7 cellular contexts compared by ENCODE assay signal in the genomic region with DNA sequence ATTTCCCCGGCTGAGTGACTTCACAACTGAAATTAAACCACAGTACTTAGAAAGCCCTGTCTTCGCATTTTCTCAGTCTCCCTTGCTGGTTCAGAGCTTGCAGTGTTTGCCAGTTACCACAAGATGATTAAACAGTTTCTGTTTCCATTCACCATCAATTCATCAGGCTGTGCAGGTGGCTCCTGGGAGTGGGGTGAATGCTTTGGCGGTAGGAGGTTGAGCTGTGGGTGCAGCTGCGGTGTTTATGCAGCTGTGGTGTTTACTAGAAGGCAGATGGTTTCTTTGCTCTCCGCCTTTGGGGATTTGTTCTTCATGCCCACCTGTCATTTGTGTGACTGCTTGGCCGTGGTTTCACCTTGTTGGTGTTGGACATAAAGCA. TPM values are rescaled to one million over a fixed set of nuclear protein-coding genes. Genes with fewer than 3 reads are reported as not detected.
DNase-seq lines count a peak whose midpoint lies in the region; ATAC-seq and TF ChIP-seq lines count a peak whose summit lies in the region.

No MANE protein-coding gene starts in this region.

- no peaks in the 10 kb centered on the region for H3K4me1 ChIP-seq in ascending aorta

- no peaks in the 10 kb centered on the region for H3K9me3 ChIP-seq in ascending aorta

- DNase-seq in GM19240 (ENCODE audit: insufficient read length, low spot score) (peak; percentile 73), NCI-H345 treated with DMSO at 0.1 percent for 48 hours (lab: John Stamatoyannopoulos, UW; ENCODE audit: unreplicated experiment) (peak; percentile 89), medulla oblongata (ENCODE audit: extremely low spot score) (no peak), ascending aorta (ENCODE audit: low spot score in 2 of 2) (no peak)
- peak; percentile 39 for DNase-seq in activated effector memory CD4-positive, alpha-beta T cell treated with Interleukin-2 at 50 U/mL for 16 hours
- DNase-seq in stimulated activated CD4-positive, alpha-beta T cell treated with anti-CD3 and anti-CD28 coated beads, Interleukin-4, amount 100 ng/mL, for 1 hour, result peak; percentile 56

- no peak overlapping the region for H3K4me3 ChIP-seq in ascending aorta

- H3K36me3 ChIP-seq in ascending aorta, result no peaks in the 10 kb centered on the region

- intact Hi-C loops in ascending aorta (cut with DNase I), result no loop called here

- H3K27ac ChIP-seq in ascending aorta, result no peak overlapping the region

- no peaks in the 10 kb centered on the region for H3K27me3 ChIP-seq in ascending aorta

- peak; percentile 92 for ATAC-seq in HG03064 (IDR thresholded peaks at IDR 0.05; ENCODE audit: low read depth, unreplicated experiment)

- TF ChIP-seq CTCF in ascending aorta (IDR thresholded peaks at IDR 0.05), result no peak

RNA-seq across cellular contexts. Expression of gene ACOXL, which starts 16.1 kb away (rescaled TPM):
- not detected for total RNA-seq in ascending aorta

Comparison
In these comparisons a context has a peak if more than half of its experiments do, and no peak if none do; other contexts are left out.
1. DNase-seq: peak in GM19240 (single experiment), NCI-H345 treated with DMSO at 0.1 percent for 48 hours (single experiment), activated effector memory CD4-positive, alpha-beta T cell treated with Interleukin-2 at 50 U/mL for 16 hours (single experiment) and stimulated activated CD4-positive, alpha-beta T cell treated with anti-CD3 and anti-CD28 coated beads, Interleukin-4, amount 100 ng/mL, for 1 hour (single experiment); none in medulla oblongata (single experiment) and ascending aorta (0 of 2).